ENCODE assay signal across 8 cellular contexts in the genomic region with DNA sequence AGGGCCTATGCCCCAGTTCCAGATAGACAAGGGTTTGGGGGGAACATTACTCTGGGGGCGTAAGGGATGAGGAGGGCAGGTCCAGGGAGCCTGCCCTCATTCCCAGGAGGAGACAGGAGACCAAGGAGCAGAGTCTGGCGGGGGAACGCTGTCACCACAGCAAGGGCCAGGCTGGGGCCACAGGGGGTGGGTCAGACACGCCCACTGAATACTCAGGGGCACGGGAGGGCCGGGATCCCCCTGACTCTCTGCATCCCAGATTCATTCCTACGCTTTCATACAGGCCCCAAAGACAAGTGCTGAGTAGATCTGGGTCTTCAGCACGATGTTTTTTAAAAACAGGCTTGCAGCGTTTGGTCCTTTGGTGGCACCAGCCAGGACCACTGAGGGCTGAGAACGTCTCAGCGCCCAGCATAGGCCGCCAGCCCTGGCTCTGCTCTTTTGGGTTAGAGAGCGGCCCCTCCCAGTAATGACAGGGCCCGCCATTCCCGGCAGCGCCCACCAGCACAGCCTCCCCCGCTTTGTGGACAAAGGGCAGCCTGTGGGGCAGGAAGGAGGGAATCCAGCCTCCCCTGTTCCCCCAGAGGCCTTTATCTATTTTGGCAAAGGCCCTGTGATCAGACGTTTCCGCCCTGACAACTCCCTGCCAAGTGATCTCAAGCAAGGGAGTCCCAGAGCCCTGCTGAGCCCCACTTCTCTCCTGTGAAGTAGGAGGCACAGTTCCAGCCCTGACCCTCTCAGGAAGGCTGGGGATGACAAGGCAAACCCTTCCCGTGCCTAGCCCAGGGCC. TPM values are rescaled to one million over a fixed set of nuclear protein-coding genes. Genes with fewer than 3 reads are reported as not detected.
DNase-seq lines count a peak whose midpoint lies in the region; ATAC-seq and TF ChIP-seq lines count a peak whose summit lies in the region.

No MANE protein-coding gene starts in this region.

- H3K4me3 ChIP-seq in choroid plexus epithelial cell (ENCODE audit: low read depth, low read length): no peak overlapping the region

- TF ChIP-seq CTCF in choroid plexus epithelial cell (conservative IDR thresholded peaks at IDR 0.05; ENCODE audit: low read depth, low read length): no peak

- no peak overlapping the region for H3K4me3 Mint-ChIP-seq in stimulated activated effector memory CD8-positive, alpha-beta T cell treated with anti-CD3 and anti-CD28 coated beads, Interleukin-12 subunit alpha, Interleukin-12 subunit beta, amount 100 ng/mL, for 72 hours

- no peaks in the 10 kb centered on the region for H3K9me3 Mint-ChIP-seq in stimulated activated effector memory CD8-positive, alpha-beta T cell treated with anti-CD3 and anti-CD28 coated beads, Interleukin-12 subunit alpha, Interleukin-12 subunit beta, amount 100 ng/mL, for 72 hours

- peaks cover 52% of the 10 kb centered on the region for H3K4me1 Mint-ChIP-seq in stimulated activated effector memory CD8-positive, alpha-beta T cell treated with anti-CD3 and anti-CD28 coated beads, Interleukin-12 subunit alpha, Interleukin-12 subunit beta, amount 100 ng/mL, for 72 hours

- peaks cover 12% of the 10 kb centered on the region for H3K36me3 Mint-ChIP-seq in stimulated activated effector memory CD8-positive, alpha-beta T cell treated with anti-CD3 and anti-CD28 coated beads, Interleukin-12 subunit alpha, Interleukin-12 subunit beta, amount 100 ng/mL, for 72 hours

- ATAC-seq in left lobe of liver (peak; percentile 59), HG02981 (IDR thresholded peaks at IDR 0.05; ENCODE audit: unreplicated experiment) (no peak)
- no peak for ATAC-seq in stimulated activated effector memory CD8-positive, alpha-beta T cell treated with anti-CD3 and anti-CD28 coated beads, Interleukin-12 subunit alpha, Interleukin-12 subunit beta, amount 100 ng/mL, for 72 hours

- peak in 73 of 76 experiments; percentile 24 to 88 (median 72) for DNase-seq in HUDEP-2 (lab: John Stamatoyannopoulos, UW; ENCODE audit: unreplicated experiment in 76 of 76)
- DNase-seq in choroid plexus epithelial cell (ENCODE audit: low read depth): peak; percentile 79
- peak; percentile 83 for DNase-seq in left lobe of liver (ENCODE audit: low spot score)
- DNase-seq in stimulated activated effector memory CD8-positive, alpha-beta T cell treated with anti-CD3 and anti-CD28 coated beads, Interleukin-12 subunit alpha, Interleukin-12 subunit beta, amount 100 ng/mL, for 72 hours (ENCODE audit: low spot score in 2 of 2): no peak
- DNase-seq in SIG-M5 (lab: John Stamatoyannopoulos, UW): no peak
- no peak for DNase-seq in activated naive CD4-positive, alpha-beta T cell treated with Interleukin-2 at 50 U/mL for 16 hours
- no peak for DNase-seq in SHP77 (lab: John Stamatoyannopoulos, UW)

- H3K27ac Mint-ChIP-seq in stimulated activated effector memory CD8-positive, alpha-beta T cell treated with anti-CD3 and anti-CD28 coated beads, Interleukin-12 subunit alpha, Interleukin-12 subunit beta, amount 100 ng/mL, for 72 hours: peak overlapping the region; percentile 68

RNA-seq across cellular contexts. Expression of a gene that starts 24.9 kb away (rescaled TPM):
- total RNA-seq in left lobe of liver: 84.5 TPM

Comparison
In these comparisons a context has a peak if more than half of its experiments do, and no peak if none do; other contexts are left out.
1. DNase-seq: peak in HUDEP-2 (73 of 76), choroid plexus epithelial cell (single experiment) and left lobe of liver (single experiment); none in stimulated activated effector memory CD8-positive, alpha-beta T cell treated with anti-CD3 and anti-CD28 coated beads, Interleukin-12 subunit alpha, Interleukin-12 subunit beta, amount 100 ng/mL, for 72 hours (0 of 2), SIG-M5 (single experiment), activated naive CD4-positive, alpha-beta T cell treated with Interleukin-2 at 50 U/mL for 16 hours (single experiment) and SHP77 (0 of 2).